ENCODE assay signal across 8 cellular contexts in genomic region chr16:10942352-10943297, GRCh38. TPM values are rescaled to one million over a fixed set of nuclear protein-coding genes. Genes with fewer than 3 reads are reported as not detected.
DNase-seq lines count a peak whose midpoint lies in the region; ATAC-seq and TF ChIP-seq lines count a peak whose summit lies in the region.

Gene DEXI (minus strand): TSS chr16:10942468. CDS start chr16:10942005, 463 bp downstream.

- H3K4me3 Mint-ChIP-seq in CD14-positive monocyte = peak within 1 kb of the TSS; percentile 83 to 91
- peak within 1 kb of the TSS; percentile 97 for H3K4me3 Mint-ChIP-seq in activated CD8-positive, alpha-beta T cell treated with anti-CD3 and anti-CD28 coated beads for 36 hours

- peaks cover 3 to 10% of the 10 kb centered on the region in 2 donors for H3K36me3 Mint-ChIP-seq in CD14-positive monocyte
- H3K36me3 Mint-ChIP-seq in activated CD8-positive, alpha-beta T cell treated with anti-CD3 and anti-CD28 coated beads for 36 hours (ENCODE audit: low read depth) = peaks cover 33% of the 10 kb centered on the region

- TF ChIP-seq CTCF in CD14-positive monocyte (IDR thresholded peaks at IDR 0.05) (peak; percentile 25), lung (IDR thresholded peaks at IDR 0.05; ENCODE audit: control extremely low read depth, extremely low read depth) (no peak)
- no peak for TF ChIP-seq CTCF in activated CD8-positive, alpha-beta T cell treated with anti-CD3 and anti-CD28 coated beads for 36 hours (IDR thresholded peaks at IDR 0.05)

- WGBS in lung, 2 donors = 12% methylated on average over 60 of the region's 60 CpGs

- H3K27me3 ChIP-seq in lung (ENCODE audit: control insufficient read depth, insufficient read depth) = no peaks in the 10 kb centered on the region

- peaks cover 0 to 2% (median 0%) of the 10 kb centered on the region in 7 donors for H3K9me3 Mint-ChIP-seq in CD14-positive monocyte
- H3K9me3 Mint-ChIP-seq in activated CD8-positive, alpha-beta T cell treated with anti-CD3 and anti-CD28 coated beads for 36 hours = no peaks in the 10 kb centered on the region

- CTCF ChIA-PET in activated CD8-positive, alpha-beta T cell treated with anti-CD3 and anti-CD28 coated beads for 36 hours (lab: Charles Lee) = interaction anchor here (0.7 to 6.8 kb wide), 4 partner anchors 12 to 24 kb away, joined by 3 to 40 read pairs (median 4); no protein-coding TSS in a partner anchor

- DNase-seq in CD14-positive monocyte (ENCODE audit: low spot score) (peak; percentile 76), NCI-H82 (lab: John Stamatoyannopoulos, UW) (peak; percentile 96), ecto neural progenitor cell (ENCODE audit: low spot score) (peak; percentile 94), lung (ENCODE audit: low spot score) (peak; percentile 93)
- DNase-seq in activated CD8-positive, alpha-beta T cell treated with anti-CD3 and anti-CD28 coated beads for 36 hours = peak; percentile 96
- DNase-seq in stimulated activated CD4-positive, alpha-beta T cell treated with anti-CD3 and anti-CD28 coated beads, TNF-alpha, amount 100 ng/mL, for 4 hours (ENCODE audit: low read depth in 3 of 3) = peak; percentile 88 to 93 (median 92)

- peak within 1 kb of the TSS in 5 of 7 donors; percentile 42 to 87 (median 51) for H3K27ac Mint-ChIP-seq in CD14-positive monocyte
- H3K27ac Mint-ChIP-seq in activated CD8-positive, alpha-beta T cell treated with anti-CD3 and anti-CD28 coated beads for 36 hours = peak within 1 kb of the TSS; percentile 89

- no peaks in the 10 kb centered on the region for H3K36me3 ChIP-seq in lung (ENCODE audit: control insufficient read depth in 2 of 2, insufficient read depth in 2 of 2, low read length in 2 of 2)

- peak within 1 kb of the TSS; percentile 50 for H3K4me3 ChIP-seq in lung

- H3K27me3 Mint-ChIP-seq in CD14-positive monocyte (ENCODE audit: low read depth in 3 of 3) = peaks cover 3 to 7% (median 4%) of the 10 kb centered on the region in 3 donors
- no peaks in the 10 kb centered on the region for H3K27me3 Mint-ChIP-seq in activated CD8-positive, alpha-beta T cell treated with anti-CD3 and anti-CD28 coated beads for 36 hours

- peak within 1 kb of the TSS; percentile 75 to 93 for H3K27ac ChIP-seq in lung (ENCODE audit: low read depth in 1 of 2, low read length in 1 of 2)

- ATAC-seq in GM19372 (IDR thresholded peaks at IDR 0.05; ENCODE audit: low read depth, unreplicated experiment) (peak; percentile 61), HG03558 (IDR thresholded peaks at IDR 0.05; ENCODE audit: extremely low read depth, unreplicated experiment) (peak; percentile 29), lung (ENCODE audit: insufficient read depth, low FRiP score) (peak; percentile 84)
- ATAC-seq in activated CD8-positive, alpha-beta T cell treated with anti-CD3 and anti-CD28 coated beads for 36 hours = peak; percentile 89

- H3K4me1 Mint-ChIP-seq in CD14-positive monocyte = peaks cover 71% of the 10 kb centered on the region
- peaks cover 68% of the 10 kb centered on the region for H3K4me1 Mint-ChIP-seq in activated CD8-positive, alpha-beta T cell treated with anti-CD3 and anti-CD28 coated beads for 36 hours (ENCODE audit: low read depth)

- H3K4me1 ChIP-seq in lung (ENCODE audit: control insufficient read depth in 2 of 2, insufficient read depth in 2 of 2, low read length in 2 of 2) = peaks cover 43 to 47% of the 10 kb centered on the region in 2 donors

- intact Hi-C loops in CD14-positive monocyte (cut with micrococcal nuclease) = loop anchor here (10.0 kb wide), 2 partner anchors 198 to 972 kb away; partner anchors contain the start of genes GSPT1 (in 1 of the 2) and NUBP1 (in 1 of the 2)
- intact Hi-C loops in activated CD8-positive, alpha-beta T cell treated with anti-CD3 and anti-CD28 coated beads for 36 hours (cut with micrococcal nuclease) = no loop called here

- no peaks in the 10 kb centered on the region for H3K9me3 ChIP-seq in lung (ENCODE audit: control insufficient read depth in 2 of 2, insufficient read depth in 1 of 2, low read length in 1 of 2)

- POLR2A ChIA-PET in activated CD8-positive, alpha-beta T cell treated with anti-CD3 and anti-CD28 coated beads for 36 hours (lab: Charles Lee) = no interaction called here

RNA-seq across cellular contexts. Expression of gene DEXI, which starts in this region (rescaled TPM):
- 10 to 100 TPM in 1 of 2 donors, 1 to 10 TPM in 1; 6.8 to 10.8 TPM for polyA plus RNA-seq in CD14-positive monocyte
- 10 to 100 TPM; 24.8 to 25.3 TPM for total RNA-seq in activated CD8-positive, alpha-beta T cell treated with anti-CD3 and anti-CD28 coated beads for 36 hours
- total RNA-seq in lung = 10 to 100 TPM; 19.5 to 35.5 TPM
- 10 to 100 TPM; 22.1 to 33.9 TPM for polyA plus RNA-seq in lung

Comparison
In these comparisons a context has a peak if more than half of its experiments do, and no peak if none do; other contexts are left out.
1. Peak in every context shown above with its lines: DNase-seq, ATAC-seq, H3K4me3 ChIP-seq and H3K27ac ChIP-seq.
2. ATAC-seq: peak in every context shown above with its lines; median percentile 89 in activated CD8-positive, alpha-beta T cell treated with anti-CD3 and anti-CD28 coated beads for 36 hours; 84 in lung; 61 in GM19372; 29 in HG03558.